Comparison of ENCODE assay signal across 8 cellular contexts in genomic region chr9:92986175-92987110, GRCh38. TPM values are rescaled to one million over a fixed set of nuclear protein-coding genes. Genes with fewer than 3 reads are reported as not detected.
A peak's percentile ranks its signal among the peaks of the same experiment; 100 is the strongest.
DNase-seq lines count a peak whose midpoint lies in the region; ATAC-seq, FAIRE-seq and TF ChIP-seq lines count a peak whose summit lies in the region.

No MANE protein-coding gene starts in this region.

- H3K27ac ChIP-seq in AG04450 (ENCODE audit: low read depth, low read length) (no peak overlapping the region), H1 (ENCODE audit: low read depth, low read length) (no peak overlapping the region)

- H3K36me3 Mint-ChIP-seq in activated CD4-positive, alpha-beta T cell treated with anti-CD3 and anti-CD28 coated beads, Interleukin-2, amount 10 ng/mL, durations not matched to agents 7 days and 5 days (ENCODE audit: low read depth), result peaks cover 94% of the 10 kb centered on the region

- peak overlapping the region; percentile 49; the same call in 1 of the 2 replicates for H2BK15ac ChIP-seq in H1 (ENCODE audit: low read length)

- H2BK12ac ChIP-seq in H1 (ENCODE audit: low read depth, low read length), result no peak overlapping the region; the same call in 1 of the 2 replicates

- H3K4me1 ChIP-seq in HAP-1, result peaks cover 7% of the 10 kb centered on the region; the same call in 1 of the 2 replicates
- H3K4me1 ChIP-seq in H1 (replicated peaks in 1 of 4; ENCODE audit: control insufficient read depth in 3 of 4, insufficient read depth in 4 of 4, low read length in 3 of 4), result peaks cover 0 to 8% (median 2%) of the 10 kb centered on the region in 4 experiments; a peak in 3 of 7 replicates

- no peak overlapping the region for H3K14ac ChIP-seq in H1 (ENCODE audit: insufficient read length)

- peak overlapping the region; percentile 86 for H4K91ac ChIP-seq in H1 (replicated peaks; ENCODE audit: insufficient read length, low read length)

- H3K27me3 Mint-ChIP-seq in activated CD4-positive, alpha-beta T cell treated with anti-CD3 and anti-CD28 coated beads, Interleukin-2, amount 10 ng/mL, durations not matched to agents 7 days and 5 days, result no peaks in the 10 kb centered on the region

- peak overlapping the region; percentile 79 for H2BK120ac ChIP-seq in H1 (replicated peaks; ENCODE audit: low read depth, low read length)

- no peaks in the 10 kb centered on the region for H3K27me3 ChIP-seq in AG04450 (ENCODE audit: control insufficient read depth, insufficient read depth, low read length)
- H3K27me3 ChIP-seq in HAP-1 (ENCODE audit: low read depth), result no peaks in the 10 kb centered on the region
- H3K27me3 ChIP-seq in H1 (replicated peaks in 1 of 4; ENCODE audit: control insufficient read depth in 3 of 4, extremely low read depth in 1 of 4, insufficient read depth in 3 of 4, low read length in 3 of 4), result no peaks in the 10 kb centered on the region

- no peak overlapping the region for H3K56ac ChIP-seq in H1 (replicated peaks; ENCODE audit: insufficient read length, low read depth, low read length)

- no peaks in the 10 kb centered on the region for H3K79me2 ChIP-seq in H1 (ENCODE audit: control insufficient read depth in 1 of 2, insufficient read depth in 2 of 2, low read length in 2 of 2)

- WGBS in H1 (ENCODE audit: extremely low coverage in 1 of 2, insufficient coverage in 1 of 2, insufficient read length in 1 of 2, insufficient replicate concordance in 2 of 2, low coverage in 1 of 2, low lambda C conversion rate in 2 of 2, missing lambda C conversion rate in 1 of 2), 2 experiments, result 76% methylated on average over 6 of the region's 6 CpGs; no CpG with 5 or more reads in 1 of the 2 experiments

- no peak overlapping the region for H4K5ac ChIP-seq in H1 (ENCODE audit: insufficient read length, low read depth, low read length)

- FAIRE-seq in H1 (lab: Jason Lieb, UNC), result peak; percentile 7

- no peaks in the 10 kb centered on the region for H3K79me1 ChIP-seq in H1 (ENCODE audit: low read depth, low read length)

- no peak overlapping the region for H3K4ac ChIP-seq in H1 (replicated peaks; ENCODE audit: insufficient read length, low read depth, low read length)

- peak overlapping the region; percentile 6; the same call in 1 of the 2 replicates for H2BK5ac ChIP-seq in H1 (ENCODE audit: low read depth, low read length)

- H3K36me3 ChIP-seq in HAP-1 (replicated peaks) (no peaks in the 10 kb centered on the region), H1 (ENCODE audit: control insufficient read depth in 2 of 4, insufficient read depth in 4 of 4, low read length in 3 of 4) (peaks cover 0 to 4% (median 0%) of the 10 kb centered on the region in 4 experiments; a peak in 2 of 8 replicates)

- H4K8ac ChIP-seq in H1 (ENCODE audit: extremely low read depth, insufficient read depth, low read length), result no peak overlapping the region

- in situ Hi-C loops in HAP-1 (cut with MboI; ENCODE audit: low sequenced_read_pairs), result no loop called here

- CTCF ChIA-PET in AG04450 (lab: Charles Lee) (interaction anchor here (0.6 to 0.9 kb wide), 2 partner anchors 10 to 123 kb away, joined by 3 to 4 read pairs; no protein-coding TSS in a partner anchor), H1 (lab: Charles Lee; ENCODE audit: partially characterized antibody) (interaction anchor here (0.6 to 2.9 kb wide), 8 partner anchors 10 to 73 kb away, joined by 3 to 18 read pairs (median 4); no protein-coding TSS in a partner anchor)
- CTCF ChIA-PET in activated CD4-positive, alpha-beta T cell treated with anti-CD3 and anti-CD28 coated beads, Interleukin-2, amount 10 ng/mL, durations not matched to agents 7 days and 5 days (lab: Charles Lee), result interaction anchor here (1.1 kb wide), 1 partner anchor 67 kb away, joined by 3 read pairs; no protein-coding TSS in a partner anchor

- H3K4me3 Mint-ChIP-seq in activated CD4-positive, alpha-beta T cell treated with anti-CD3 and anti-CD28 coated beads, Interleukin-2, amount 10 ng/mL, durations not matched to agents 7 days and 5 days, result no peak overlapping the region

- H3K4me3 ChIP-seq in AG04450 (ENCODE audit: low read depth, low read length), result no peak overlapping the region
- H3K4me3 ChIP-seq in HAP-1, result no peak overlapping the region
- no peak overlapping the region for H3K4me3 ChIP-seq in H1 (ENCODE audit: extremely low read depth in 1 of 4, insufficient read depth in 2 of 4, low read depth in 3 of 4, low read length in 4 of 4)

- peaks cover 24% of the 10 kb centered on the region for H3K9me3 Mint-ChIP-seq in activated CD4-positive, alpha-beta T cell treated with anti-CD3 and anti-CD28 coated beads, Interleukin-2, amount 10 ng/mL, durations not matched to agents 7 days and 5 days

- POLR2A ChIA-PET in AG04450 (lab: Yijun Ruan, JAX), result no interaction called here
- POLR2A ChIA-PET in activated CD4-positive, alpha-beta T cell treated with anti-CD3 and anti-CD28 coated beads, Interleukin-2, amount 10 ng/mL, durations not matched to agents 7 days and 5 days (lab: Charles Lee), result no interaction called here
- POLR2A ChIA-PET in H1 (lab: Charles Lee; ENCODE audit: partially characterized antibody), result no interaction called here

- no peak for DNase-seq in AG04450 (ENCODE audit: low read depth, low spot score)
- DNase-seq in HAP-1 (ENCODE audit: low spot score in 2 of 2), result peak; percentile 3 to 40
- peak; percentile 50 for DNase-seq in activated CD4-positive, alpha-beta T cell treated with anti-CD3 and anti-CD28 coated beads, Interleukin-2, amount 10 ng/mL, durations not matched to agents 7 days and 5 days
- DNase-seq in H1 (ENCODE audit: low read depth in 1 of 2, low spot score in 2 of 2), result no peak
- DNase-seq in stimulated activated CD4-positive, alpha-beta T cell treated with anti-CD3 and anti-CD28 coated beads, Interleukin-4, amount 100 ng/mL, for 24 hours, result peak; percentile 65

- H4K20me1 ChIP-seq in H1 (replicated peaks in 1 of 2; ENCODE audit: control insufficient read depth in 1 of 2, insufficient read depth in 2 of 2, low read length in 2 of 2), result no peaks in the 10 kb centered on the region

- peak overlapping the region; percentile 52 for H3K27ac Mint-ChIP-seq in activated CD4-positive, alpha-beta T cell treated with anti-CD3 and anti-CD28 coated beads, Interleukin-2, amount 10 ng/mL, durations not matched to agents 7 days and 5 days

- TF ChIP-seq EP300 in H1 (IDR thresholded peaks at IDR 0.05; ENCODE audit: borderline replicate concordance in 1 of 2, low read depth in 2 of 2, low read length in 2 of 2), result no peak

- H3K23ac ChIP-seq in H1 (ENCODE audit: insufficient read length), result no peak overlapping the region

- H3K4me2 ChIP-seq in H1 (ENCODE audit: insufficient read depth in 1 of 2, low read depth in 2 of 2, low read length in 2 of 2), result no peak overlapping the region

- peak; percentile 37 for TF ChIP-seq CTCF in AG04450 (IDR thresholded peaks at IDR 0.05; ENCODE audit: low read depth, low read length)
- peak in 2 of 3 experiments; percentile 41 to 59; a peak in 3 of 4 replicates for TF ChIP-seq CTCF in H1 (IDR thresholded peaks at IDR 0.05; ENCODE audit: control extremely low read depth in 1 of 3, insufficient read depth in 1 of 3, low read depth in 1 of 3, low read length in 3 of 3)

- TF ChIP-seq POLR2A in H1 (IDR thresholded peaks at IDR 0.05; ENCODE audit: control extremely low read depth in 1 of 2, low read depth in 2 of 2, low read length in 2 of 2), result no peak

- ATAC-seq in HG02852 (IDR thresholded peaks at IDR 0.05; ENCODE audit: unreplicated experiment) (no peak), HG02840 (IDR thresholded peaks at IDR 0.05; ENCODE audit: low FRiP score, unreplicated experiment) (no peak), HG03457 (IDR thresholded peaks at IDR 0.05; ENCODE audit: unreplicated experiment) (no peak)

- no peak overlapping the region; the same call in 1 of the 2 replicates for H3K18ac ChIP-seq in H1 (ENCODE audit: extremely low read depth, low read length)

- no peak overlapping the region for H2AK5ac ChIP-seq in H1 (ENCODE audit: low read depth, low read length)

- peak overlapping the region; percentile 76; the same call in 1 of the 2 replicates for H2BK20ac ChIP-seq in H1 (ENCODE audit: low read length)

- H3K4me1 Mint-ChIP-seq in activated CD4-positive, alpha-beta T cell treated with anti-CD3 and anti-CD28 coated beads, Interleukin-2, amount 10 ng/mL, durations not matched to agents 7 days and 5 days, result peaks cover 70% of the 10 kb centered on the region

- H3K23me2 ChIP-seq in H1 (ENCODE audit: low read depth, low read length), result no peaks in the 10 kb centered on the region

- TF ChIP-seq RAD21 in H1 (IDR thresholded peaks at IDR 0.05 in 1 of 2, conservative IDR thresholded peaks at IDR 0.05 in 1 of 2; ENCODE audit: low read depth in 2 of 2, low read length in 2 of 2), result peak; percentile 29 to 57; a peak in 3 of 4 replicates

- H3K9me3 ChIP-seq in AG04450 (ENCODE audit: control insufficient read depth, insufficient read depth, low read length) (peaks cover 12% of the 10 kb centered on the region), HAP-1 (peaks cover 23% of the 10 kb centered on the region), H1 (ENCODE audit: insufficient read depth in 2 of 2, low read depth in 1 of 2, low read length in 1 of 2) (peaks cover 41 to 47% of the 10 kb centered on the region in 2 experiments)

- no peak overlapping the region for H2AFZ ChIP-seq in H1 (ENCODE audit: low read length)

- no peak overlapping the region for H3K9ac ChIP-seq in H1 (replicated peaks in 1 of 4; ENCODE audit: extremely low read depth in 1 of 4, low read depth in 3 of 4, low read length in 3 of 4)

TF ChIP-seq in H1, 55 proteins besides CTCF, POLR2A, EP300 and RAD21 (continues in another document):
- no peak for TF ChIP-seq RBBP5 (IDR thresholded peaks at IDR 0.05; ENCODE audit: borderline replicate concordance, low read depth, low read length)
- TF ChIP-seq NANOG (IDR thresholded peaks at IDR 0.05; ENCODE audit: insufficient read depth, low read depth, low read length, poor library complexity, severe bottlenecking), result no peak
- TF ChIP-seq EGR1 (IDR thresholded peaks at IDR 0.05; ENCODE audit: borderline replicate concordance, low read depth, low read length), result no peak
- no peak for TF ChIP-seq TEAD4 (IDR thresholded peaks at IDR 0.05; ENCODE audit: low read depth, low read length)
- no peak for TF ChIP-seq EZH2 (IDR thresholded peaks at IDR 0.05; ENCODE audit: low read depth, low read length, severe bottlenecking)

RNA-seq across cellular contexts. Expression of gene FGD3, which starts 39.1 kb away (rescaled TPM):
- polyA plus RNA-seq in AG04450 (2011; rRNA removed), result not detected in 2 replicates
- polyA minus RNA-seq in AG04450 (2011; rRNA and poly(A)+ RNA removed), result not detected in 2 replicates
- 100 to 1,000 TPM; 148 to 156 TPM for total RNA-seq in activated CD4-positive, alpha-beta T cell treated with anti-CD3 and anti-CD28 coated beads, Interleukin-2, amount 10 ng/mL, durations not matched to agents 7 days and 5 days
- total RNA-seq in H1 (2021; fragmentation: NEBNext Ultra II Directional; extraction: Animal tissue kit (Norgen Biotek cat#: 25700)), result 1.4 and 1.9 TPM in 2 replicates
- polyA plus RNA-seq in H1 (2011; rRNA removed), result 1.4 and 2.3 TPM in 2 replicates
- polyA plus RNA-seq in H1 (2011; cell fraction: cytosol; rRNA removed), result 2.0 TPM
- 3.2 TPM for polyA plus RNA-seq in H1 (2011; cell fraction: nucleus; rRNA removed)
- 0.73 to 1.6 TPM (median 1.2 TPM) in 4 replicates for polyA plus RNA-seq in H1 (2012, experiment 1 of 2)
- polyA plus RNA-seq in H1 (2012, experiment 2 of 2), result 1.0 TPM
- polyA plus RNA-seq in H1 (2013, experiment 1 of 2), result 0.51 TPM
- polyA plus RNA-seq in H1 (2013, experiment 2 of 2), result 0.53 TPM
- 1.4 and 1.6 TPM in 2 replicates for polyA minus RNA-seq in H1 (2011; rRNA and poly(A)+ RNA removed)
- polyA minus RNA-seq in H1 (2011; cell fraction: cytosol; rRNA and poly(A)+ RNA removed), result 2.0 TPM
- polyA minus RNA-seq in H1 (2011; cell fraction: nucleus; rRNA and poly(A)+ RNA removed), result 1.4 TPM

Comparison
In these comparisons a context has a peak if more than half of its experiments do, and no peak if none do; other contexts are left out.
1. DNase-seq: peak in HAP-1 (2 of 2), activated CD4-positive, alpha-beta T cell treated with anti-CD3 and anti-CD28 coated beads, Interleukin-2, amount 10 ng/mL, durations not matched to agents 7 days and 5 days (single experiment) and stimulated activated CD4-positive, alpha-beta T cell treated with anti-CD3 and anti-CD28 coated beads, Interleukin-4, amount 100 ng/mL, for 24 hours (single experiment); none in AG04450 (single experiment) and H1 (0 of 2).
2. RNA of gene FGD3, which starts 39.1 kb away (total RNA-seq): 148 to 156 TPM in activated CD4-positive, alpha-beta T cell treated with anti-CD3 and anti-CD28 coated beads, Interleukin-2, amount 10 ng/mL, durations not matched to agents 7 days and 5 days; 1.4 to 1.9 TPM in H1; every median in the first group is over 10 times any median in the second.